ENCODE assay signal across 1 cellular context in genomic region chr11:65298131-65298535, GRCh38.
A peak's percentile ranks its signal among the peaks of the same experiment; 100 is the strongest.
TF ChIP-seq lines count a peak whose summit lies in the region.

No MANE protein-coding gene starts in this region.

TF ChIP-seq in SK-N-SH, 30 proteins besides CTCF, POLR2A, EP300 and RAD21 (continued from another document):
- TF ChIP-seq RCOR1 (IDR thresholded peaks at IDR 0.05; ENCODE audit: low read length) (peak; percentile 31; the same call in 1 of the 2 replicates), MXI1 (IDR thresholded peaks at IDR 0.05; ENCODE audit: low read depth, low read length) (0 out of 2 replicates have a peak, but pooled peaks have one; percentile 42)
